ENCODE assay signal across 1 cellular context in genomic region chr1:117670996-117671780, GRCh38.
TF ChIP-seq lines count a peak whose summit lies in the region.

No MANE protein-coding gene starts in this region.

TF ChIP-seq in IMR-90, 13 proteins besides CTCF, POLR2A, EP300 and RAD21:
- no peak for TF ChIP-seq FOS (IDR thresholded peaks at IDR 0.05; ENCODE audit: low read depth, low read length)
- TF ChIP-seq RFX5 (IDR thresholded peaks at IDR 0.05; ENCODE audit: low read depth, low read length): no peak
- TF ChIP-seq BHLHE40 (IDR thresholded peaks at IDR 0.05; ENCODE audit: low read depth, low read length): no peak
- TF ChIP-seq MAFK (IDR thresholded peaks at IDR 0.05; ENCODE audit: low read depth, low read length): no peak
- TF ChIP-seq USF2 (IDR thresholded peaks at IDR 0.05; ENCODE audit: low read depth, low read length): no peak
- TF ChIP-seq NFE2L2 (IDR thresholded peaks at IDR 0.05; ENCODE audit: low read depth, low read length): no peak
- no peak for TF ChIP-seq SMC3 (IDR thresholded peaks at IDR 0.05; ENCODE audit: low read depth, low read length)
- no peak for TF ChIP-seq CHD1 (IDR thresholded peaks at IDR 0.05; ENCODE audit: low read depth, low read length)
- TF ChIP-seq CEBPB (IDR thresholded peaks at IDR 0.05; ENCODE audit: low read depth, low read length): no peak
- TF ChIP-seq MAZ (IDR thresholded peaks at IDR 0.05; ENCODE audit: borderline replicate concordance, low read depth, low read length): no peak
- TF ChIP-seq MXI1 (IDR thresholded peaks at IDR 0.05; ENCODE audit: borderline replicate concordance, low read depth, low read length): no peak
TF ChIP-seq in IMR-90: peak in this region for 0.
